In the genomic region with DNA sequence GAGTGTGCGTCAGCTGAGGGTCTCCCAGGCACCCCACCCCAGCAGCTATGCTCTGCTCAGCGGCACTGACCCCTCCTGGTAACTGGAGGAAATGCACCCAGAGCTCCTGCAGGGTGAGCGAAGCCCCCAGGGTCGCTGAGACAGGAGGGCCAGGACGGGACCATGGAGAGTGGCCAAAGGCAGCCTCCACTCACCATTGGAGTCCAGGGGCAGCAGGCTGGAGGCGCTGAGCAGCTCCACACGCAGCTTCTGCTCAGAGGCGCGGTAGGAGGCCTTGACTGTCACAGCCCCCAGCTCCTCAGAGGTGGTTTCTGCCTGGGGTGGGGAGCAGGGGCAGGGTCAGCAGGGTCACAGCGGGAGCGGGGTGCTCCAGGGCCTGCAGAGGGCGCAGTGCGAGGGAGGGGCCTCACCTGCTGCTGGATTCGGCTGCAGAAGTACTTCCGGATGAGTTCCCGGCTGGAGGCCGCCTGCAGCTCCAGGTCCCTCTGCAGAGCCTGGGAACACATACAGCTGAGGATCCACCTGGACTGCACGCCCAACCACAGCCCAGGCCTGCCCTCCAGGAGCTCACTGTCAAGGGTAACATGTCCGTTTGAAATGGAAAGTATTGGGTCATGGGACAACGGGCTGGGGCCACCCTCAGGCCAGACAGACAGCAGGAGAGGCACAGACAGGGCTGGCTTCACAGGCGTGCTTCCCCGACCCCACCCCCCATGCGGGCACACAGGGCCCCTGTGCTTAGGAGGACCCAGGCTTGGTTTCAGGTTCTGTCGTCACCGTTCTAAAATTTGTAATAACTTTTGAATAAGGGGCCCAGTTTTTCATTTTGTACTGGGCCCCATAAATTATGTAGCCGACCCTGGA, we compare ENCODE assay signal across 8 cellular contexts. TPM values are rescaled to one million over a fixed set of nuclear protein-coding genes. Genes with fewer than 3 reads are reported as not detected.
DNase-seq lines count a peak whose midpoint lies in the region; ATAC-seq and TF ChIP-seq lines count a peak whose summit lies in the region.

No MANE protein-coding gene starts in this region.

- no peaks in the 10 kb centered on the region for H3K9me3 ChIP-seq in SU-DHL-6 (ENCODE audit: insufficient read depth, low read length)

- H3K27me3 Mint-ChIP-seq in effector memory CD8-positive, alpha-beta T cell, result no peaks in the 10 kb centered on the region
- no peaks in the 10 kb centered on the region for H3K27me3 Mint-ChIP-seq in progenitor cell of endocrine pancreas

- H3K4me1 Mint-ChIP-seq in effector memory CD8-positive, alpha-beta T cell (ENCODE audit: low read depth in 2 of 2), result peaks cover 23 to 40% of the 10 kb centered on the region in 2 donors
- peaks cover 4% of the 10 kb centered on the region for H3K4me1 Mint-ChIP-seq in progenitor cell of endocrine pancreas (ENCODE audit: low read depth)

- no peak overlapping the region for H3K9ac ChIP-seq in SU-DHL-6 (ENCODE audit: low read length)

- H3K36me3 ChIP-seq in SU-DHL-6 (ENCODE audit: low read length), result no peaks in the 10 kb centered on the region

- H3K9me3 Mint-ChIP-seq in effector memory CD8-positive, alpha-beta T cell, result no peaks in the 10 kb centered on the region
- no peaks in the 10 kb centered on the region for H3K9me3 Mint-ChIP-seq in progenitor cell of endocrine pancreas (ENCODE audit: low read depth)

- no peak for ATAC-seq in effector memory CD8-positive, alpha-beta T cell (replicated peaks)
- no peak for ATAC-seq in HG03571 (IDR thresholded peaks at IDR 0.05; ENCODE audit: unreplicated experiment)
- no peak for ATAC-seq in GM21737 (IDR thresholded peaks at IDR 0.05; ENCODE audit: unreplicated experiment)
- ATAC-seq in GM18907 (IDR thresholded peaks at IDR 0.05; ENCODE audit: unreplicated experiment), result no peak
- no peak for ATAC-seq in HG02981 (IDR thresholded peaks at IDR 0.05; ENCODE audit: unreplicated experiment)

- no peak overlapping the region for H3K4me2 ChIP-seq in SU-DHL-6 (ENCODE audit: low read depth, low read length, poor library complexity, severe bottlenecking)

- H3K4me3 ChIP-seq in SU-DHL-6 (ENCODE audit: insufficient read depth, low read length, poor library complexity, severe bottlenecking), result no peak overlapping the region

- TF ChIP-seq CTCF in GM12872 (IDR thresholded peaks at IDR 0.05; ENCODE audit: insufficient read depth, low read depth, low read length), result peak; percentile 75
- peak; percentile 74 for TF ChIP-seq CTCF in SU-DHL-6 (IDR thresholded peaks at IDR 0.05; ENCODE audit: insufficient read depth, low read length, poor library complexity, severe bottlenecking)
- TF ChIP-seq CTCF in progenitor cell of endocrine pancreas (IDR thresholded peaks at IDR 0.05; ENCODE audit: unreplicated experiment), result peak; percentile 63

- H3K9me2 ChIP-seq in SU-DHL-6 (replicated peaks; ENCODE audit: insufficient read depth, low read length), result no peaks in the 10 kb centered on the region

- H3K36me3 Mint-ChIP-seq in effector memory CD8-positive, alpha-beta T cell (ENCODE audit: insufficient read depth), result peaks cover 60% of the 10 kb centered on the region
- peaks cover under 1% of the 10 kb centered on the region for H3K36me3 Mint-ChIP-seq in progenitor cell of endocrine pancreas (ENCODE audit: insufficient read depth)

- H4K20me1 ChIP-seq in SU-DHL-6 (ENCODE audit: low read depth, low read length), result no peaks in the 10 kb centered on the region

- no peak overlapping the region for H2AFZ ChIP-seq in SU-DHL-6 (ENCODE audit: low read depth, low read length, severe bottlenecking)

- H3K27ac ChIP-seq in SU-DHL-6 (ENCODE audit: low read depth, low read length), result no peak overlapping the region

- peak overlapping the region in 1 of 2 donors; percentile 31 for H3K4me3 Mint-ChIP-seq in effector memory CD8-positive, alpha-beta T cell
- H3K4me3 Mint-ChIP-seq in progenitor cell of endocrine pancreas (ENCODE audit: low read depth), result no peak overlapping the region

- H3K27me3 ChIP-seq in SU-DHL-6 (ENCODE audit: low read length), result no peaks in the 10 kb centered on the region

- H3K27ac Mint-ChIP-seq in effector memory CD8-positive, alpha-beta T cell, result peak overlapping the region; percentile 72 to 85
- H3K27ac Mint-ChIP-seq in progenitor cell of endocrine pancreas, result no peak overlapping the region

- no peaks in the 10 kb centered on the region for H3F3A ChIP-seq in SU-DHL-6 (ENCODE audit: insufficient read depth)

- peak in 2 of 3 experiments; percentile 20 to 23 for DNase-seq in effector memory CD8-positive, alpha-beta T cell
- peak; percentile 36 for DNase-seq in progenitor cell of endocrine pancreas (ENCODE audit: low spot score, unreplicated experiment)

- no peaks in the 10 kb centered on the region for H3K79me2 ChIP-seq in SU-DHL-6 (ENCODE audit: insufficient read depth, low read length)

RNA-seq across cellular contexts. Expression of a gene that starts 13.8 kb away (rescaled TPM):
- total RNA-seq in progenitor cell of endocrine pancreas, result 2.7 and 3.1 TPM in 2 replicates

RNA-seq across cellular contexts. Expression of a gene that starts 24.7 kb away (rescaled TPM):
- total RNA-seq in progenitor cell of endocrine pancreas, result 47.9 and 57.7 TPM in 2 replicates

RNA-seq across cellular contexts. Expression of a gene that starts 45.8 kb away (rescaled TPM):
- 70.0 and 72.8 TPM in 2 replicates for total RNA-seq in progenitor cell of endocrine pancreas

RNA-seq across cellular contexts. Expression of a gene that starts 48.0 kb away (rescaled TPM):
- 0.42 and 1.0 TPM in 2 replicates for total RNA-seq in progenitor cell of endocrine pancreas
